ENCODE assay signal across 9 cellular contexts in the genomic region with DNA sequence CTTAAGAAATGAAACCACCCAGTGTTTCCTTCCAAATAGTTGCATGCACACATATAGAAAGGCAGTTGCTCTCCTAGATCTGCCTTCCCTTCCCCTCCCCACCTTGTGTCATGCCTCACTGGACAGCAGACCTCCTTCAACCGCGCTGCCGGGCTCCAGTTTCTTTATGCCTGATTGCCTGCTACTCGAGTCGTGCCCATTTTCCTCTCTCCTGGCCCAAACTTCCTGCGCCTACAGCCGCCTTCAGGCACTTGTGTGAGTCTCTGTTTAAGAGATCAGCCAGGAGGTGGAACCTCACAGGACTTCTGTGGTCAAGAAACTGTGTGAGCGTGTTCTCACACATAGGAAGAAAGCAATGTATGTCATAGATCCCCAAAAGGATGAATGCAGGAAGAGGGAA. TPM values are rescaled to one million over a fixed set of nuclear protein-coding genes. Genes with fewer than 3 reads are reported as not detected.
DNase-seq lines count a peak whose midpoint lies in the region; ATAC-seq and TF ChIP-seq lines count a peak whose summit lies in the region.
"Had no signal": no experiment of that assay in that cellular context is flagged by ENCODE, and none has a peak within 500 bp of the region (broad histone marks: within the 10 kb centered on the region; RNA-seq: fewer than 3 reads in every experiment).

No MANE protein-coding gene starts in this region.

- H3K36me3 Mint-ChIP-seq in activated CD4-positive, alpha-beta memory T cell treated with anti-CD3 and anti-CD28 coated beads for 36 hours = no peaks in the 10 kb centered on the region

- H3K4me1 ChIP-seq in heart left ventricle = peaks cover 0 to 35% (median 14%) of the 10 kb centered on the region in 12 donors
- no peaks in the 10 kb centered on the region for H3K4me1 ChIP-seq in right cardiac atrium (ENCODE audit: control insufficient read depth, insufficient read depth, low read length)
- no peaks in the 10 kb centered on the region for H3K4me1 ChIP-seq in aorta (ENCODE audit: control insufficient read depth in 1 of 2, insufficient read depth in 2 of 2, low read length in 2 of 2)

- WGBS in heart left ventricle, 4 donors = 48 to 63% (median 52%) methylated on average over 8 of the region's 8 CpGs
- 43% methylated on average over 8 of the region's 8 CpGs for WGBS in right cardiac atrium
- WGBS in aorta, 2 donors = 36% methylated on average over 8 of the region's 8 CpGs

- CTCF ChIA-PET in activated CD4-positive, alpha-beta memory T cell treated with anti-CD3 and anti-CD28 coated beads for 36 hours (lab: Charles Lee) = interaction anchor here (0.7 to 3.7 kb wide), 13 partner anchors 11 to 1377 kb away, joined by 3 to 29 read pairs (median 3); partner anchors contain the start of gene HTD2

- H3K4me1 Mint-ChIP-seq in activated CD4-positive, alpha-beta memory T cell treated with anti-CD3 and anti-CD28 coated beads for 36 hours (ENCODE audit: low read depth) = peaks cover 12% of the 10 kb centered on the region

- peaks cover 31% of the 10 kb centered on the region for H3K27me3 Mint-ChIP-seq in activated CD4-positive, alpha-beta memory T cell treated with anti-CD3 and anti-CD28 coated beads for 36 hours

- H3K9me3 Mint-ChIP-seq in activated CD4-positive, alpha-beta memory T cell treated with anti-CD3 and anti-CD28 coated beads for 36 hours = no peaks in the 10 kb centered on the region

- no peaks in the 10 kb centered on the region for H3K9me3 ChIP-seq in heart left ventricle
- H3K9me3 ChIP-seq in right cardiac atrium (ENCODE audit: control insufficient read depth, low read length) = no peaks in the 10 kb centered on the region
- H3K9me3 ChIP-seq in aorta (ENCODE audit: control insufficient read depth, low read length) = no peaks in the 10 kb centered on the region

- TF ChIP-seq CTCF in heart left ventricle (IDR thresholded peaks at IDR 0.05) = no peak

- H3K27ac Mint-ChIP-seq in activated CD4-positive, alpha-beta memory T cell treated with anti-CD3 and anti-CD28 coated beads for 36 hours = no peak overlapping the region

- H3K27ac ChIP-seq in heart left ventricle (peak overlapping the region; percentile 60 to 89 (median 84)), right cardiac atrium (ENCODE audit: low read length) (no peak overlapping the region), aorta (ENCODE audit: low read depth in 1 of 2, low read length in 2 of 2) (no peak overlapping the region)

- H3K4me3 ChIP-seq in heart left ventricle = peak overlapping the region in 9 of 12 donors; percentile 51 to 68 (median 59)
- no peak overlapping the region for H3K4me3 ChIP-seq in right cardiac atrium (ENCODE audit: low read length)
- peak overlapping the region; percentile 13 to 32 for H3K4me3 ChIP-seq in aorta (ENCODE audit: low read length in 2 of 2)

- peaks cover 0 to 18% (median 5%) of the 10 kb centered on the region in 9 donors for H3K27me3 ChIP-seq in heart left ventricle
- H3K27me3 ChIP-seq in right cardiac atrium (ENCODE audit: control insufficient read depth, insufficient read depth) = no peaks in the 10 kb centered on the region
- H3K27me3 ChIP-seq in aorta (ENCODE audit: control insufficient read depth in 1 of 2, insufficient read depth in 2 of 2, low read length in 1 of 2) = no peaks in the 10 kb centered on the region

- no peak for TF ChIP-seq POLR2A in heart left ventricle (IDR thresholded peaks at IDR 0.05)

- POLR2A ChIA-PET in activated CD4-positive, alpha-beta memory T cell treated with anti-CD3 and anti-CD28 coated beads for 36 hours (lab: Charles Lee) = interaction anchor here (0.6 kb wide), 1 partner anchor 1087 kb away, joined by 3 read pairs; no protein-coding TSS in a partner anchor

- peak overlapping the region; percentile 78 for H3K4me3 Mint-ChIP-seq in activated CD4-positive, alpha-beta memory T cell treated with anti-CD3 and anti-CD28 coated beads for 36 hours

- no peak for ATAC-seq in heart left ventricle
- ATAC-seq in right cardiac atrium = no peak
- ATAC-seq in aorta (ENCODE audit: low FRiP score) = no peak
- no peak for ATAC-seq in GM19035 (IDR thresholded peaks at IDR 0.05; ENCODE audit: unreplicated experiment)
- no peak for ATAC-seq in HG03460 (IDR thresholded peaks at IDR 0.05; ENCODE audit: unreplicated experiment)

- DNase-seq in heart left ventricle = no peak
- no peak for DNase-seq in right cardiac atrium
- DNase-seq in activated CD4-positive, alpha-beta memory T cell treated with anti-CD3 and anti-CD28 coated beads for 36 hours = no peak
- DNase-seq in kidney tubule cell (ENCODE audit: low spot score) = peak; percentile 89
- DNase-seq in aorta = no peak
- no peak for DNase-seq in NCI-H345 treated with DMSO at 0.1 percent for 48 hours (lab: John Stamatoyannopoulos, UW; ENCODE audit: unreplicated experiment)

- H3K36me3 ChIP-seq in heart left ventricle (no peaks in the 10 kb centered on the region), aorta (ENCODE audit: control insufficient read depth in 1 of 2, insufficient read depth in 2 of 2, low read length in 1 of 2) (no peaks in the 10 kb centered on the region)

- intact Hi-C loops in heart left ventricle (cut with DNase I) (loop anchor here in 7 of 10 donors (1.0 to 5.0 kb wide), 2 partner anchors 9 to 41 kb away; partner anchors contain the start of gene FAM107A (in 1 of the 7)), right cardiac atrium (cut with DNase I) (loop anchor here in 1 of 4 donors (5.0 kb wide), 1 partner anchor 41 kb away; no protein-coding TSS in a partner anchor), aorta (cut with DNase I) (loop anchor here in 1 of 2 donors (5.0 kb wide), 1 partner anchor 41 kb away; no protein-coding TSS in a partner anchor)
- intact Hi-C loops in activated CD4-positive, alpha-beta memory T cell treated with anti-CD3 and anti-CD28 coated beads for 36 hours (cut with micrococcal nuclease) = loop anchor here (2.0 kb wide), 1 partner anchor 17 kb away; no protein-coding TSS in a partner anchor

RNA-seq across cellular contexts. Expression of gene FAM107A, which starts 8.8 kb away (rescaled TPM):
- 100 to 1,000 TPM in 3 of 9 donors, 10 to 100 TPM in 6; 24.6 to 144 (median 62.5) TPM for total RNA-seq in heart left ventricle
- polyA plus RNA-seq in heart left ventricle = 10 to 100 TPM; 39.2 to 47.9 TPM
- total RNA-seq in right cardiac atrium = 10 to 100 TPM; 38.0 to 80.8 (median 58.0) TPM
- polyA plus RNA-seq in right cardiac atrium = 52.7 TPM
- total RNA-seq in activated CD4-positive, alpha-beta memory T cell treated with anti-CD3 and anti-CD28 coated beads for 36 hours = not detected
- total RNA-seq in aorta = 10 to 100 TPM; 10.2 to 23.6 TPM
- polyA plus RNA-seq in aorta = 1 to 10 TPM; 3.8 to 5.6 TPM
- total RNA-seq: bronchial epithelial cell had no signal

RNA-seq across cellular contexts. Expression of gene ACOX2, which starts 49.0 kb away (rescaled TPM):
- total RNA-seq in heart left ventricle = 10 to 100 TPM; 17.6 to 41.9 (median 31.1) TPM
- polyA plus RNA-seq in heart left ventricle = 10 to 100 TPM in 1 of 2 donors, 1 to 10 TPM in 1; 6.6 to 38.4 TPM
- total RNA-seq in right cardiac atrium = 10 to 100 TPM; 23.4 to 42.2 (median 40.6) TPM
- polyA plus RNA-seq in right cardiac atrium = 33.9 TPM
- total RNA-seq in activated CD4-positive, alpha-beta memory T cell treated with anti-CD3 and anti-CD28 coated beads for 36 hours = not detected
- total RNA-seq in aorta = 10 to 100 TPM; 12.9 to 31.5 TPM
- 10 to 100 TPM; 10.6 to 68.7 TPM for polyA plus RNA-seq in aorta

Comparison
In these comparisons a context has a peak if more than half of its experiments do, and no peak if none do; other contexts are left out.
1. H3K27ac ChIP-seq: peak in heart left ventricle (12 of 12); none in right cardiac atrium (single experiment) and aorta (0 of 2).
2. RNA of gene FAM107A, which starts 8.8 kb away (total RNA-seq): 24.6 to 144 TPM in heart left ventricle, 38.0 to 80.8 TPM in right cardiac atrium and 10.2 to 23.6 TPM in aorta; not detected in activated CD4-positive, alpha-beta memory T cell treated with anti-CD3 and anti-CD28 coated beads for 36 hours; every median in the first group is over 10 times any median in the second.
3. RNA of gene ACOX2, which starts 49.0 kb away (total RNA-seq): 23.4 to 42.2 TPM in right cardiac atrium, 12.9 to 31.5 TPM in aorta and 17.6 to 41.9 TPM in heart left ventricle; not detected in activated CD4-positive, alpha-beta memory T cell treated with anti-CD3 and anti-CD28 coated beads for 36 hours; every median in the first group is over 10 times any median in the second.